ENCODE assay signal across 16 cellular contexts in genomic region chr16:9126609-9127008, GRCh38. TPM values are rescaled to one million over a fixed set of nuclear protein-coding genes. Genes with fewer than 3 reads are reported as not detected.
DNase-seq lines count a peak whose midpoint lies in the region; ATAC-seq and TF ChIP-seq lines count a peak whose summit lies in the region.
"Had no signal": no experiment of that assay in that cellular context is flagged by ENCODE, and none has a peak within 500 bp of the region (broad histone marks: within the 10 kb centered on the region; RNA-seq: fewer than 3 reads in every experiment).

No MANE protein-coding gene starts in this region.

- POLR2A ChIA-PET in T-cell (lab: Charles Lee): no interaction called here

- H3K4me1 Mint-ChIP-seq in activated T-cell treated with anti-CD3 and anti-CD28 coated beads, Interleukin-2, amount 50 U/mL, for 24 hours (ENCODE audit: low read depth): peaks cover 78% of the 10 kb centered on the region
- peaks cover 31 to 69% (median 58%) of the 10 kb centered on the region in 3 donors for H3K4me1 Mint-ChIP-seq in T-cell
- H3K4me1 Mint-ChIP-seq in effector memory CD8-positive, alpha-beta T cell (ENCODE audit: low read depth in 2 of 2): peaks cover 40 to 53% of the 10 kb centered on the region in 2 donors

- H3K79me2 ChIP-seq in smooth muscle cell (ENCODE audit: low read depth): peaks cover 21% of the 10 kb centered on the region

- H3K4me3 ChIP-seq in smooth muscle cell (no peak overlapping the region), brain microvascular endothelial cell (ENCODE audit: low read depth, low read length) (no peak overlapping the region)
- H3K4me3 ChIP-seq: esophagus muscularis mucosa, heart right ventricle, tibial artery had no signal

- no peaks in the 10 kb centered on the region for H3K9me3 Mint-ChIP-seq in activated T-cell treated with anti-CD3 and anti-CD28 coated beads, Interleukin-2, amount 50 U/mL, for 24 hours
- no peaks in the 10 kb centered on the region for H3K9me3 Mint-ChIP-seq in T-cell
- H3K9me3 Mint-ChIP-seq in effector memory CD8-positive, alpha-beta T cell: no peaks in the 10 kb centered on the region

- CTCF ChIA-PET in T-cell (lab: Charles Lee): interaction anchor here in 1 of 2 donors (0.6 kb wide), 1 partner anchor 129 kb away, joined by 4 read pairs; no protein-coding TSS in a partner anchor

- TF ChIP-seq CTCF in smooth muscle cell (IDR thresholded peaks at IDR 0.05; ENCODE audit: borderline replicate concordance, insufficient read depth, poor library complexity, severe bottlenecking) (no peak), brain microvascular endothelial cell (IDR thresholded peaks at IDR 0.05; ENCODE audit: low read depth, low read length, missing control alignments) (no peak)

- H3K4me2 ChIP-seq in smooth muscle cell: no peak overlapping the region

- no peaks in the 10 kb centered on the region for H3K9me3 ChIP-seq in smooth muscle cell (replicated peaks; ENCODE audit: low read depth)
- H3K9me3 ChIP-seq: esophagus muscularis mucosa, heart right ventricle, tibial artery had no signal

- peaks cover 86% of the 10 kb centered on the region for H4K20me1 ChIP-seq in smooth muscle cell (ENCODE audit: low read depth)

- peaks cover 5% of the 10 kb centered on the region for H3F3A ChIP-seq in smooth muscle cell (ENCODE audit: low read depth)

- H3K27ac Mint-ChIP-seq in activated T-cell treated with anti-CD3 and anti-CD28 coated beads, Interleukin-2, amount 50 U/mL, for 24 hours: peak overlapping the region; percentile 95
- H3K27ac Mint-ChIP-seq in T-cell: peak overlapping the region; percentile 62 to 81
- peak overlapping the region; percentile 96 for H3K27ac Mint-ChIP-seq in effector memory CD8-positive, alpha-beta T cell

- H3K27me3 Mint-ChIP-seq in activated T-cell treated with anti-CD3 and anti-CD28 coated beads, Interleukin-2, amount 50 U/mL, for 24 hours: no peaks in the 10 kb centered on the region
- no peaks in the 10 kb centered on the region for H3K27me3 Mint-ChIP-seq in T-cell
- H3K27me3 Mint-ChIP-seq in effector memory CD8-positive, alpha-beta T cell: no peaks in the 10 kb centered on the region

- H2AFZ ChIP-seq in smooth muscle cell (ENCODE audit: low read depth): no peak overlapping the region

- H3K4me1 ChIP-seq in smooth muscle cell (ENCODE audit: low read depth): no peaks in the 10 kb centered on the region

- no peak for DNase-seq in activated T-cell treated with anti-CD3 and anti-CD28 coated beads, Interleukin-2, amount 50 U/mL, for 24 hours
- DNase-seq in activated T-cell treated with anti-CD3 and anti-CD28 coated beads, Interleukin-2, amount 50 U/mL, for 48 hours: no peak
- peak in 2 of 34 experiments; percentile 3 to 14 for DNase-seq in T-cell
- no peak for DNase-seq in effector memory CD8-positive, alpha-beta T cell
- DNase-seq in smooth muscle cell (lab: John Stamatoyannopoulos, UW; ENCODE audit: unreplicated experiment): no peak
- no peak for DNase-seq in NCI-H446 (lab: John Stamatoyannopoulos, UW)
- DNase-seq in brain microvascular endothelial cell: no peak
- DNase-seq: anterior cingulate cortex, heart right ventricle, Kasumi-1, kidney glomerular epithelial cell, NCI-H1417, NCI-H345, tibial artery had no signal

- peak overlapping the region; percentile 30 for H3K4me3 Mint-ChIP-seq in activated T-cell treated with anti-CD3 and anti-CD28 coated beads, Interleukin-2, amount 50 U/mL, for 24 hours
- no peak overlapping the region for H3K4me3 Mint-ChIP-seq in T-cell
- peak overlapping the region in 1 of 2 donors; percentile 43 for H3K4me3 Mint-ChIP-seq in effector memory CD8-positive, alpha-beta T cell

- in situ Hi-C loops in brain microvascular endothelial cell (cut with HindIII; ENCODE audit: low pct_ligation_motif_present, low sequenced_read_pairs): no loop called here

- H3K36me3 ChIP-seq in smooth muscle cell (ENCODE audit: low read depth) (no peaks in the 10 kb centered on the region), brain microvascular endothelial cell (replicated peaks) (peaks cover 29% of the 10 kb centered on the region)

- H3K27me3 ChIP-seq in smooth muscle cell (ENCODE audit: low read depth) (no peaks in the 10 kb centered on the region), brain microvascular endothelial cell (replicated peaks) (no peaks in the 10 kb centered on the region)
- H3K27me3 ChIP-seq: esophagus muscularis mucosa, heart right ventricle, tibial artery had no signal

- H3K27ac ChIP-seq in smooth muscle cell (ENCODE audit: low read depth): peak overlapping the region; percentile 51
- H3K27ac ChIP-seq in brain microvascular endothelial cell: no peak overlapping the region

- ATAC-seq in T-cell (replicated peaks in 1 of 4) (no peak), GM21529 (IDR thresholded peaks at IDR 0.05; ENCODE audit: unreplicated experiment) (no peak)
- ATAC-seq in effector memory CD8-positive, alpha-beta T cell (replicated peaks): no peak

- 79% methylated on average over 2 of the region's 2 CpGs for WGBS in smooth muscle cell (ENCODE audit: low lambda C conversion rate)

- H3K36me3 Mint-ChIP-seq in activated T-cell treated with anti-CD3 and anti-CD28 coated beads, Interleukin-2, amount 50 U/mL, for 24 hours (ENCODE audit: low read depth): peaks cover 42% of the 10 kb centered on the region
- H3K36me3 Mint-ChIP-seq in T-cell: peaks cover 7% of the 10 kb centered on the region
- peaks cover 24% of the 10 kb centered on the region for H3K36me3 Mint-ChIP-seq in effector memory CD8-positive, alpha-beta T cell (ENCODE audit: insufficient read depth)

- no peak overlapping the region for H3K9ac ChIP-seq in smooth muscle cell (ENCODE audit: low read depth)

RNA-seq across cellular contexts. Expression of gene HAPSTR1, which starts 35.2 kb away (rescaled TPM):
- 100 to 1,000 TPM in 2 of 5 donors, 10 to 100 TPM in 3; 79.3 to 123 (median 87.1) TPM for total RNA-seq in T-cell
- 77.5 and 86.7 TPM in 2 replicates for total RNA-seq in smooth muscle cell
- polyA plus RNA-seq in smooth muscle cell: 26.7 and 29.1 TPM in 2 replicates
